Comparison of ENCODE assay signal across 25 cellular contexts in genomic region chr4:172656055-172656454, GRCh38.
"Had no signal": no experiment of that assay in that cellular context is flagged by ENCODE, and none has a peak within 500 bp of the region (broad histone marks: within the 10 kb centered on the region; RNA-seq: fewer than 3 reads in every experiment).

No MANE protein-coding gene starts in this region.

- H3K4me3 ChIP-seq: heart left ventricle, left ventricle myocardium inferior, lung, mucosa of descending colon, pancreas, prostate gland, skin epidermis, spleen, thoracic aorta, tibial artery, uterus had no signal

- H3K27me3 ChIP-seq: heart left ventricle, pancreas, spleen, tibial artery, uterus had no signal

- H3K36me3 ChIP-seq: heart left ventricle, left ventricle myocardium inferior, pancreas, prostate gland, spleen, thoracic aorta, tibial artery, uterus had no signal

- H3K4me1 ChIP-seq: heart left ventricle, left ventricle myocardium inferior, pancreas, prostate gland, spleen, tibial artery, uterus had no signal

- DNase-seq: heart left ventricle; hypothalamus; immature natural killer cell; kidney; left ventricle myocardium inferior; midbrain; mucosa of descending colon; naive thymus-derived CD8-positive, alpha-beta T cell; nucleus accumbens; pancreas; posterior cingulate gyrus; retina; right cardiac atrium; spleen; stimulated activated CD4-positive, alpha-beta T cell treated with anti-CD3 and anti-CD28 coated beads, Interleukin-4, amount 100 ng/mL, for 24 hours; stimulated activated naive CD4-positive, alpha-beta T cell treated with Interleukin-2 at 50 U/mL for 16 hours; stimulated activated naive CD8-positive, alpha-beta T cell treated with anti-CD3 and anti-CD28 coated beads, Interleukin-15, amount 100 ng/mL, for 72 hours; tibial artery; uterus had no signal

- H3K27ac ChIP-seq: heart left ventricle, left ventricle myocardium inferior, pancreas, prostate gland, skin epidermis, spleen, thoracic aorta, tibial artery, uterus had no signal

- H3K9me3 ChIP-seq: left ventricle myocardium inferior, mucosa of descending colon, pancreas, prostate gland, spleen, thoracic aorta, tibial artery, uterus had no signal

- ATAC-seq: heart left ventricle; mucosa of descending colon; naive thymus-derived CD8-positive, alpha-beta T cell; right cardiac atrium; sciatic nerve; stimulated activated effector memory CD8-positive, alpha-beta T cell treated with anti-CD3 and anti-CD28 coated beads, Interleukin-12 subunit alpha, Interleukin-12 subunit beta, amount 100 ng/mL, for 72 hours; stimulated activated naive CD8-positive, alpha-beta T cell treated with anti-CD3 and anti-CD28 coated beads, Interleukin-15, amount 100 ng/mL, for 72 hours had no signal
